10 cellular contexts compared by ENCODE assay signal in genomic region chr1:159474926-159475325, GRCh38. TPM values are rescaled to one million over a fixed set of nuclear protein-coding genes. Genes with fewer than 3 reads are reported as not detected.
"Had no signal": no experiment of that assay in that cellular context is flagged by ENCODE, and none has a peak within 500 bp of the region (broad histone marks: within the 10 kb centered on the region; RNA-seq: fewer than 3 reads in every experiment).

No MANE protein-coding gene starts in this region.

- H3K4me3 ChIP-seq: GM23248, HAP-1, K562 had no signal

- ATAC-seq: HCT116, K562 had no signal

- H3K4me1 ChIP-seq: HAP-1 had no signal

- H3K9me3 ChIP-seq: HAP-1 had no signal

- H3K4me3 Mint-ChIP-seq: HFFc6 had no signal

- H2AFZ ChIP-seq: GM23248 had no signal

- H3K27ac ChIP-seq: GM23248 had no signal

- H3K36me3 ChIP-seq: HAP-1 had no signal

- DNase-seq: GM23248, GOT3, H7, HFFc6, IMR-90 had no signal

- H3K9ac ChIP-seq: GM23248 had no signal

- H3K27ac Mint-ChIP-seq: HFFc6 had no signal

- H3K9me3 Mint-ChIP-seq: HFFc6 had no signal

RNA-seq across cellular contexts. Expression of gene OR10J1, which starts 35.4 kb away (rescaled TPM):
- total RNA-seq: GM23248, H4, H7, HFFc6, HT-29, IMR-90, K562 had no signal
- polyA plus RNA-seq: GM23248, IMR-90, K562 had no signal

RNA-seq across cellular contexts. Expression of gene OR10J4, which starts 42.9 kb away (rescaled TPM):
- total RNA-seq: GM23248, H4, H7, HFFc6, HT-29, IMR-90, K562 had no signal
- polyA plus RNA-seq: GM23248, IMR-90, K562 had no signal
